Comparison of ENCODE assay signal across 11 cellular contexts in the genomic region with DNA sequence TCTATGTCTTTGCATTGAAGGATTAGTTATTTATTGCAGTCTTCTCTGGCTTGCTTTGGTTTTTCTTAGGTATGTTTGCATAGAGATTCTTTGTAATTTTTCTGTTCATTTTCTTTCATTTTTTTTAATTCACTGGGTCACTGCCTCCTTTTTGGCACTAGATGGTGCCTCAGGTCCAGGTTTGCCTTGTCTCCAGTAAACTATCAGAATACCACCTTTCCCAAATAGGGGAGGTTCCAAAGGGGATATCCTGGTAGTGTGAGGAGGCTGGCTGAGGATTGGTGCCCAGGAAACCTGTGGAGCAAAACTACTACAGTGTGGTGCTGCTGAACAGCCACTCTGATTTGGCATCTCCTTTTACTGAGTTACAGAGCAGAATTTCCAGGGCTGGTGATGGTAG.
DNase-seq lines count a peak whose midpoint lies in the region; ATAC-seq, FAIRE-seq and TF ChIP-seq lines count a peak whose summit lies in the region.
"Had no signal": no experiment of that assay in that cellular context is flagged by ENCODE, and none has a peak within 500 bp of the region (broad histone marks: within the 10 kb centered on the region; RNA-seq: fewer than 3 reads in every experiment).

No MANE protein-coding gene starts in this region.

- CTCF ChIA-PET in WTC11 (lab: Charles Lee) = no interaction called here

- FAIRE-seq in keratinocyte (lab: Jason Lieb, UNC) = no peak

- H4K20me1 ChIP-seq in keratinocyte (ENCODE audit: control insufficient read depth, extremely low read depth, insufficient read depth, low read length) = no peaks in the 10 kb centered on the region

- no peaks in the 10 kb centered on the region for H3K9me1 ChIP-seq in keratinocyte (ENCODE audit: control insufficient read depth, extremely low read depth, insufficient read depth, low read length)

- H3K4me3 Mint-ChIP-seq in HFFc6 (no peak overlapping the region), WTC11 (no peak overlapping the region)
- H3K4me3 Mint-ChIP-seq: activated B cell treated with CpG ODN at 0.5 μM for 24 hours had no signal

- no peak for DNase-seq in HFFc6
- peak; percentile 18 for DNase-seq in WTC11 (ENCODE audit: low spot score)
- DNase-seq in keratinocyte (ENCODE audit: low read depth, low spot score) = no peak
- no peak for DNase-seq in colonic mucosa
- no peak for DNase-seq in MV-4-11 (lab: John Stamatoyannopoulos, UW)
- DNase-seq: activated B cell treated with CpG ODN at 0.5 μM for 24 hours, upper lobe of left lung had no signal

- H3K27me3 ChIP-seq in keratinocyte (ENCODE audit: control insufficient read depth, extremely low read depth, insufficient read depth, low read length) = no peaks in the 10 kb centered on the region
- H3K27me3 ChIP-seq in colonic mucosa = no peaks in the 10 kb centered on the region
- H3K27me3 ChIP-seq: upper lobe of left lung had no signal

- H3K27ac ChIP-seq in C4-2B (no peak overlapping the region), keratinocyte (ENCODE audit: control insufficient read depth, insufficient read depth, low read length) (no peak overlapping the region), colonic mucosa (no peak overlapping the region)
- H3K27ac ChIP-seq: parathyroid adenoma, upper lobe of left lung had no signal

- TF ChIP-seq CTCF in C4-2B (conservative IDR thresholded peaks at IDR 0.05) (peak; percentile 28), HFFc6 (IDR thresholded peaks at IDR 0.05) (peak; percentile 78), WTC11 (IDR thresholded peaks at IDR 0.05) (peak; percentile 38; the same call in 1 of the 2 replicates), keratinocyte (optimal IDR thresholded peaks at IDR 0.05 in 1 of 3, IDR thresholded peaks at IDR 0.05 in 1 of 3, conservative IDR thresholded peaks at IDR 0.05 in 1 of 3; ENCODE audit: extremely low read depth in 1 of 3, insufficient read depth in 2 of 3, low read length in 3 of 3) (peak in 2 of 3 experiments; percentile 29 to 32), colonic mucosa (IDR thresholded peaks at IDR 0.05) (no peak)

- H3K4me2 ChIP-seq in keratinocyte (ENCODE audit: control insufficient read depth, extremely low read depth, insufficient read depth, low read depth, low read length) = no peak overlapping the region

- peaks cover 4% of the 10 kb centered on the region; the same call in 1 of the 2 replicates for H3K36me3 Mint-ChIP-seq in HFFc6 (ENCODE audit: low read depth)
- H3K36me3 Mint-ChIP-seq in WTC11 = no peaks in the 10 kb centered on the region

- H3K9me3 ChIP-seq in keratinocyte (ENCODE audit: control insufficient read depth, low read depth, low read length) (no peaks in the 10 kb centered on the region), colonic mucosa (peaks cover 5% of the 10 kb centered on the region)
- H3K9me3 ChIP-seq: upper lobe of left lung had no signal

- H2AFZ ChIP-seq in keratinocyte (ENCODE audit: control insufficient read depth, low read length) = no peak overlapping the region
- H2AFZ ChIP-seq: parathyroid adenoma had no signal

- dilution Hi-C loops in keratinocyte (cut with MboI; ENCODE audit: extremely low pct_ligation_motif_present, low sequenced_read_pairs) = no loop called here

- H3K27me3 Mint-ChIP-seq in HFFc6 (ENCODE audit: insufficient read depth) = no peaks in the 10 kb centered on the region
- H3K27me3 Mint-ChIP-seq in WTC11 (ENCODE audit: low read depth) = no peaks in the 10 kb centered on the region
- H3K27me3 Mint-ChIP-seq: activated B cell treated with CpG ODN at 0.5 μM for 24 hours had no signal

- H3K9me3 Mint-ChIP-seq in HFFc6 (peaks cover 5% of the 10 kb centered on the region; the same call in 1 of the 2 replicates), WTC11 (no peaks in the 10 kb centered on the region)

- H3K27ac Mint-ChIP-seq in HFFc6 (no peak overlapping the region), WTC11 (no peak overlapping the region)
- H3K27ac Mint-ChIP-seq: activated B cell treated with CpG ODN at 0.5 μM for 24 hours had no signal

- H3K9ac ChIP-seq in keratinocyte (ENCODE audit: control insufficient read depth, extremely low read depth, insufficient read depth, low read length) = no peak overlapping the region
- H3K9ac ChIP-seq in colonic mucosa (ENCODE audit: low read depth in 2 of 2, low read length in 2 of 2) = no peak overlapping the region
- H3K9ac ChIP-seq: parathyroid adenoma had no signal

- intact Hi-C loops in colonic mucosa (cut with DNase I) = no loop called here

- no peaks in the 10 kb centered on the region for H3K79me2 ChIP-seq in keratinocyte (ENCODE audit: control insufficient read depth, insufficient read depth, low read length)
- H3K79me2 ChIP-seq: parathyroid adenoma had no signal

- POLR2A ChIA-PET in WTC11 (lab: Charles Lee) = no interaction called here

- H3K4me1 ChIP-seq in keratinocyte (ENCODE audit: control insufficient read depth, extremely low read depth, insufficient read depth, low read length) (no peaks in the 10 kb centered on the region), colonic mucosa (no peaks in the 10 kb centered on the region)
- H3K4me1 ChIP-seq: parathyroid adenoma, upper lobe of left lung had no signal

- ATAC-seq in WTC11 (peak; percentile 100), HG02852 (IDR thresholded peaks at IDR 0.05; ENCODE audit: unreplicated experiment) (no peak), HG03045 (IDR thresholded peaks at IDR 0.05; ENCODE audit: unreplicated experiment) (no peak)

- H3K4me1 Mint-ChIP-seq in HFFc6 (ENCODE audit: low read depth) (peaks cover 44% of the 10 kb centered on the region), WTC11 (no peaks in the 10 kb centered on the region)
- H3K4me1 Mint-ChIP-seq: activated B cell treated with CpG ODN at 0.5 μM for 24 hours had no signal

- H3K36me3 ChIP-seq in keratinocyte (ENCODE audit: control insufficient read depth in 2 of 2, extremely low read depth in 1 of 2, insufficient read depth in 2 of 2, low read length in 2 of 2) = no peaks in the 10 kb centered on the region
- H3K36me3 ChIP-seq in colonic mucosa = no peaks in the 10 kb centered on the region
- H3K36me3 ChIP-seq: upper lobe of left lung had no signal

- H3K4me3 ChIP-seq in keratinocyte (ENCODE audit: control insufficient read depth in 2 of 3, extremely low read depth in 1 of 3, insufficient read depth in 2 of 3, low read depth in 1 of 3, low read length in 3 of 3) (no peak overlapping the region), colonic mucosa (no peak overlapping the region)
- H3K4me3 ChIP-seq: upper lobe of left lung had no signal

TF ChIP-seq in WTC11, 78 proteins besides CTCF, POLR2A, EP300 and RAD21 (continues in another document):
- TF ChIP-seq FOXK1 (CRISPR knock-in tag; IDR thresholded peaks at IDR 0.05) = no peak
- TF ChIP-seq NR3C1 (CRISPR knock-in tag; conservative IDR thresholded peaks at IDR 0.05; ENCODE audit: low read depth) = no peak
- TF ChIP-seq ZNF317 (CRISPR knock-in tag; IDR thresholded peaks at IDR 0.05; ENCODE audit: borderline replicate concordance, low read depth) = no peak
- TF ChIP-seq IRF2 (CRISPR knock-in tag; IDR thresholded peaks at IDR 0.05; ENCODE audit: borderline replicate concordance, low read depth) = no peak
- no peak for TF ChIP-seq ZNF416 (CRISPR knock-in tag; IDR thresholded peaks at IDR 0.05)
- no peak for TF ChIP-seq GABPB1 (CRISPR knock-in tag; IDR thresholded peaks at IDR 0.05)
- TF ChIP-seq, protein P1, sequence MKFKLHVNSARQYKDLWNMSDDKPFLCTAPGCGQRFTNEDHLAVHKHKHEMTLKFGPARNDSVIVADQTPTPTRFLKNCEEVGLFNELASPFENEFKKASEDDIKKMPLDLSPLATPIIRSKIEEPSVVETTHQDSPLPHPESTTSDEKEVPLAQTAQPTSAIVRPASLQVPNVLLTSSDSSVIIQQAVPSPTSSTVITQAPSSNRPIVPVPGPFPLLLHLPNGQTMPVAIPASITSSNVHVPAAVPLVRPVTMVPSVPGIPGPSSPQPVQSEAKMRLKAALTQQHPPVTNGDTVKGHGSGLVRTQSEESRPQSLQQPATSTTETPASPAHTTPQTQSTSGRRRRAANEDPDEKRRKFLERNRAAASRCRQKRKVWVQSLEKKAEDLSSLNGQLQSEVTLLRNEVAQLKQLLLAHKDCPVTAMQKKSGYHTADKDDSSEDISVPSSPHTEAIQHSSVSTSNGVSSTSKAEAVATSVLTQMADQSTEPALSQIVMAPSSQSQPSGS (CRISPR knock-in tag; IDR thresholded peaks at IDR 0.05; ENCODE audit: borderline replicate concordance, low read depth) = no peak
- no peak for TF ChIP-seq ZNF671 (CRISPR knock-in tag; IDR thresholded peaks at IDR 0.05)
- TF ChIP-seq, protein P2, sequence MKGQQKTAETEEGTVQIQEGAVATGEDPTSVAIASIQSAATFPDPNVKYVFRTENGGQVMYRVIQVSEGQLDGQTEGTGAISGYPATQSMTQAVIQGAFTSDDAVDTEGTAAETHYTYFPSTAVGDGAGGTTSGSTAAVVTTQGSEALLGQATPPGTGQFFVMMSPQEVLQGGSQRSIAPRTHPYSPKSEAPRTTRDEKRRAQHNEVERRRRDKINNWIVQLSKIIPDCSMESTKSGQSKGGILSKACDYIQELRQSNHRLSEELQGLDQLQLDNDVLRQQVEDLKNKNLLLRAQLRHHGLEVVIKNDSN (CRISPR knock-in tag; IDR thresholded peaks at IDR 0.05) = no peak
- TF ChIP-seq, protein P3, sequence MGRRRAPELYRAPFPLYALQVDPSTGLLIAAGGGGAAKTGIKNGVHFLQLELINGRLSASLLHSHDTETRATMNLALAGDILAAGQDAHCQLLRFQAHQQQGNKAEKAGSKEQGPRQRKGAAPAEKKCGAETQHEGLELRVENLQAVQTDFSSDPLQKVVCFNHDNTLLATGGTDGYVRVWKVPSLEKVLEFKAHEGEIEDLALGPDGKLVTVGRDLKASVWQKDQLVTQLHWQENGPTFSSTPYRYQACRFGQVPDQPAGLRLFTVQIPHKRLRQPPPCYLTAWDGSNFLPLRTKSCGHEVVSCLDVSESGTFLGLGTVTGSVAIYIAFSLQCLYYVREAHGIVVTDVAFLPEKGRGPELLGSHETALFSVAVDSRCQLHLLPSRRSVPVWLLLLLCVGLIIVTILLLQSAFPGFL (CRISPR knock-in tag; IDR thresholded peaks at IDR 0.05; ENCODE audit: borderline replicate concordance) = no peak
- no peak for TF ChIP-seq KAT7 (CRISPR knock-in tag; IDR thresholded peaks at IDR 0.05; ENCODE audit: borderline replicate concordance)
- TF ChIP-seq, protein P4, sequence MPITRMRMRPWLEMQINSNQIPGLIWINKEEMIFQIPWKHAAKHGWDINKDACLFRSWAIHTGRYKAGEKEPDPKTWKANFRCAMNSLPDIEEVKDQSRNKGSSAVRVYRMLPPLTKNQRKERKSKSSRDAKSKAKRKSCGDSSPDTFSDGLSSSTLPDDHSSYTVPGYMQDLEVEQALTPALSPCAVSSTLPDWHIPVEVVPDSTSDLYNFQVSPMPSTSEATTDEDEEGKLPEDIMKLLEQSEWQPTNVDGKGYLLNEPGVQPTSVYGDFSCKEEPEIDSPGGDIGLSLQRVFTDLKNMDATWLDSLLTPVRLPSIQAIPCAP (CRISPR knock-in tag; IDR thresholded peaks at IDR 0.05) = no peak
